In genomic region chr11:8095356-8095755, GRCh38 we compare ENCODE assay signal across 21 cellular contexts. TPM values are rescaled to one million over a fixed set of nuclear protein-coding genes. Genes with fewer than 3 reads are reported as not detected.
DNase-seq lines count a peak whose midpoint lies in the region; ATAC-seq and TF ChIP-seq lines count a peak whose summit lies in the region.
"Had no signal": no experiment of that assay in that cellular context is flagged by ENCODE, and none has a peak within 500 bp of the region (broad histone marks: within the 10 kb centered on the region; RNA-seq: fewer than 3 reads in every experiment).

No MANE protein-coding gene starts in this region.

- TF ChIP-seq CTCF in H9 (conservative IDR thresholded peaks at IDR 0.05), result no peak
- TF ChIP-seq CTCF in mammary epithelial cell (conservative IDR thresholded peaks at IDR 0.05 in 1 of 2, IDR thresholded peaks at IDR 0.05 in 1 of 2; ENCODE audit: extremely low read depth in 1 of 2, insufficient read depth in 1 of 2, low read depth in 1 of 2, low read length in 2 of 2), result no peak

- ATAC-seq in left lobe of liver, result no peak
- no peak for ATAC-seq in GM18867 (IDR thresholded peaks at IDR 0.05; ENCODE audit: unreplicated experiment)
- no peak for ATAC-seq in GM18511 (IDR thresholded peaks at IDR 0.05; ENCODE audit: unreplicated experiment)
- ATAC-seq: HCT116, HepG2, PC-3 had no signal

- no peaks in the 10 kb centered on the region for H3K79me2 ChIP-seq in H9 (ENCODE audit: insufficient read depth, low read length)
- no peaks in the 10 kb centered on the region for H3K79me2 ChIP-seq in mammary epithelial cell (ENCODE audit: insufficient read depth, low read length)

- intact Hi-C loops in mammary epithelial cell (cut with micrococcal nuclease), result no loop called here

- H4K20me1 ChIP-seq in H9 (ENCODE audit: control insufficient read depth, insufficient read depth, insufficient read length) (no peaks in the 10 kb centered on the region), mammary epithelial cell (ENCODE audit: insufficient read depth, low read length) (no peaks in the 10 kb centered on the region)

- WGBS in H9 (ENCODE audit: extremely low coverage, insufficient read length, low lambda C conversion rate), result no CpG with 5 or more reads among the region's 12 CpGs
- WGBS in mammary epithelial cell (ENCODE audit: low coverage, missing lambda C conversion rate), result 81% methylated on average over 5 of the region's 12 CpGs

- H3K23me2 ChIP-seq in H9 (ENCODE audit: insufficient read length, low read depth, low read length, poor library complexity, severe bottlenecking), result no peaks in the 10 kb centered on the region

- no peak overlapping the region for H3K23ac ChIP-seq in H9 (ENCODE audit: insufficient read length, low read depth, low read length)

- no peaks in the 10 kb centered on the region for H3K79me1 ChIP-seq in H9 (ENCODE audit: insufficient read depth, low read depth, low read length, poor library complexity, severe bottlenecking)

- H3K9me3 ChIP-seq in H9 (ENCODE audit: control insufficient read depth, low read depth, low read length), result no peaks in the 10 kb centered on the region
- H3K9me3 ChIP-seq in mammary epithelial cell (replicated peaks; ENCODE audit: insufficient read depth, low read length), result no peaks in the 10 kb centered on the region

- H2AFZ ChIP-seq in H9 (ENCODE audit: low read length), result no peak overlapping the region
- H2AFZ ChIP-seq in mammary epithelial cell (ENCODE audit: low read depth, low read length), result no peak overlapping the region
- H2AFZ ChIP-seq: GM23248 had no signal

- H4K91ac ChIP-seq in H9 (ENCODE audit: insufficient read length, low read depth, low read length), result no peak overlapping the region

- H3K4me3 ChIP-seq in mammary epithelial cell (replicated peaks in 1 of 3; ENCODE audit: insufficient read depth in 1 of 3, low read depth in 2 of 3, low read length in 3 of 3), result no peak overlapping the region
- H3K4me3 ChIP-seq: GM23248 had no signal

- H3K4ac ChIP-seq in H9 (ENCODE audit: low read depth, low read length), result no peak overlapping the region

- peaks cover 0 to 2% of the 10 kb centered on the region in 2 experiments; a peak in 1 of 5 replicates for H3K9me3 Mint-ChIP-seq in H9

- H3K4me3 Mint-ChIP-seq in H9, result no peak overlapping the region

- no peak overlapping the region for H2AK5ac ChIP-seq in H9 (ENCODE audit: insufficient read length, low read length)

- no peak overlapping the region for H3K56ac ChIP-seq in H9 (ENCODE audit: insufficient read length, low read depth, low read length)

- no peaks in the 10 kb centered on the region for H3K4me1 ChIP-seq in H9 (ENCODE audit: insufficient read depth, low read length)
- H3K4me1 ChIP-seq in mammary epithelial cell (ENCODE audit: insufficient read depth, low read length), result no peaks in the 10 kb centered on the region

- no peak overlapping the region for H3K27ac Mint-ChIP-seq in H9

- no TSS peak for BruUV-seq in mammary epithelial cell (replicated peaks; lab: Mats Ljungman, UMichigan)

- dilution Hi-C loops in mammary epithelial cell (cut with HindIII; ENCODE audit: low sequenced_read_pairs), result no loop called here

- H3K4me2 ChIP-seq in H9 (ENCODE audit: insufficient read depth, insufficient read length, low read length), result no peak overlapping the region
- no peak overlapping the region for H3K4me2 ChIP-seq in mammary epithelial cell (ENCODE audit: insufficient read depth, low read depth, low read length)

- no peak overlapping the region for H2BK12ac ChIP-seq in H9 (ENCODE audit: insufficient read length, low read depth, low read length)

- DNase-seq in activated T-cell treated with anti-CD3 and anti-CD28 coated beads, Interleukin-2, amount 50 U/mL, for 48 hours, result peak; percentile 7
- DNase-seq in activated T-cell treated with anti-CD3 and anti-CD28 coated beads for 4 hours (no peak), H9 (peak; percentile 19), left lobe of liver (ENCODE audit: low spot score) (peak; percentile 32), mammary epithelial cell (no peak)
- DNase-seq in stimulated activated CD8-positive, alpha-beta memory T cell treated with anti-CD3 and anti-CD28 coated beads, Interleukin-4, amount 100 ng/mL, for 48 hours, result peak; percentile 13
- DNase-seq: C1 segment of cervical spinal cord, DMS79 treated with DMSO at 0.1 percent for 48 hours, GM23248, KG1, NCI-H1417 treated with DMSO at 0.1 percent for 48 hours, NCI-H1930, NCI-H2171 treated with DMSO at 0.1 percent for 48 hours, NCI-H446 treated with DMSO at 0.1 percent for 48 hours, NCI-H82, PC-3 had no signal

- no peaks in the 10 kb centered on the region for H3K36me3 ChIP-seq in mammary epithelial cell (ENCODE audit: insufficient read depth, low read length)

- H3K27me3 ChIP-seq in H9 (ENCODE audit: insufficient read depth, low read length) (no peaks in the 10 kb centered on the region), mammary epithelial cell (ENCODE audit: insufficient read depth, low read length) (no peaks in the 10 kb centered on the region)

- H3K4me1 Mint-ChIP-seq in H9, result peaks cover 3 to 6% of the 10 kb centered on the region in 2 experiments; a peak in 2 of 4 replicates

- H2BK15ac ChIP-seq in H9 (ENCODE audit: low read depth, low read length), result no peak overlapping the region

- CTCF ChIA-PET in mammary epithelial cell (lab: Charles Lee; ENCODE audit: low non-redundant PET), result no interaction called here

- no peak overlapping the region for H4K5ac ChIP-seq in H9 (ENCODE audit: insufficient read length, low read depth, low read length)

- no peak overlapping the region for H3K14ac ChIP-seq in H9 (ENCODE audit: insufficient read depth, low read length)

- peaks cover 18 to 35% (median 33%) of the 10 kb centered on the region in 3 experiments; a peak in 6 of 7 replicates for H3K36me3 Mint-ChIP-seq in H9 (ENCODE audit: insufficient read depth in 1 of 3, low read depth in 3 of 3)

- H3K27ac ChIP-seq in H9 (ENCODE audit: insufficient read length, low read depth, low read length) (no peak overlapping the region), mammary epithelial cell (ENCODE audit: insufficient read depth, low read depth, low read length) (no peak overlapping the region)
- H3K27ac ChIP-seq: GM23248, RWPE1 had no signal

- in situ Hi-C loops in mammary epithelial cell (cut with MboI; ENCODE audit: low sequenced_read_pairs in 2 of 2), result loop anchor here in 1 of 2 donors (5.0 kb wide), 1 partner anchor 88 kb away; no protein-coding TSS in a partner anchor

- H3K18ac ChIP-seq in H9 (ENCODE audit: insufficient read length, low read depth, low read length), result no peak overlapping the region

- H4K8ac ChIP-seq in H9 (replicated peaks; ENCODE audit: insufficient read length, low read depth, low read length), result no peak overlapping the region

- no peak overlapping the region for H2BK5ac ChIP-seq in H9 (ENCODE audit: insufficient read length, low read length)

- H2BK20ac ChIP-seq in H9 (ENCODE audit: low read depth, low read length, poor library complexity, severe bottlenecking), result no peak overlapping the region

- no peak overlapping the region for H3T11ph ChIP-seq in H9 (ENCODE audit: low read length)

- H3K9ac ChIP-seq in H9 (ENCODE audit: extremely low read depth, insufficient read length, low read length) (no peak overlapping the region), mammary epithelial cell (ENCODE audit: insufficient read depth, low read length) (no peak overlapping the region)
- H3K9ac ChIP-seq: GM23248 had no signal

- no peak overlapping the region for H2BK120ac ChIP-seq in H9 (ENCODE audit: low read depth, low read length, poor library complexity, severe bottlenecking)

- H3K27me3 Mint-ChIP-seq in H9 (ENCODE audit: low read depth), result peaks cover 2% of the 10 kb centered on the region

RNA-seq across cellular contexts. Expression of gene TUB, which starts 14.3 kb away (rescaled TPM):
- total RNA-seq in H9 (2021), result 14.8 and 14.9 TPM in 2 replicates
- 1.2 TPM for total RNA-seq in left lobe of liver
- 1 to 10 TPM; 3.8 to 4.8 TPM for total RNA-seq in mammary epithelial cell
- polyA plus RNA-seq in mammary epithelial cell, result 0.87 TPM
- polyA minus RNA-seq in mammary epithelial cell, result 1.1 TPM

Comparison
In these comparisons a context has a peak if more than half of its experiments do, and no peak if none do; other contexts are left out.
1. DNase-seq: peak in activated T-cell treated with anti-CD3 and anti-CD28 coated beads, Interleukin-2, amount 50 U/mL, for 48 hours (2 of 2), H9 (single experiment), left lobe of liver (single experiment) and stimulated activated CD8-positive, alpha-beta memory T cell treated with anti-CD3 and anti-CD28 coated beads, Interleukin-4, amount 100 ng/mL, for 48 hours (single experiment); none in activated T-cell treated with anti-CD3 and anti-CD28 coated beads for 4 hours (single experiment) and mammary epithelial cell (single experiment).